ENCODE assay signal across 14 cellular contexts in the genomic region with DNA sequence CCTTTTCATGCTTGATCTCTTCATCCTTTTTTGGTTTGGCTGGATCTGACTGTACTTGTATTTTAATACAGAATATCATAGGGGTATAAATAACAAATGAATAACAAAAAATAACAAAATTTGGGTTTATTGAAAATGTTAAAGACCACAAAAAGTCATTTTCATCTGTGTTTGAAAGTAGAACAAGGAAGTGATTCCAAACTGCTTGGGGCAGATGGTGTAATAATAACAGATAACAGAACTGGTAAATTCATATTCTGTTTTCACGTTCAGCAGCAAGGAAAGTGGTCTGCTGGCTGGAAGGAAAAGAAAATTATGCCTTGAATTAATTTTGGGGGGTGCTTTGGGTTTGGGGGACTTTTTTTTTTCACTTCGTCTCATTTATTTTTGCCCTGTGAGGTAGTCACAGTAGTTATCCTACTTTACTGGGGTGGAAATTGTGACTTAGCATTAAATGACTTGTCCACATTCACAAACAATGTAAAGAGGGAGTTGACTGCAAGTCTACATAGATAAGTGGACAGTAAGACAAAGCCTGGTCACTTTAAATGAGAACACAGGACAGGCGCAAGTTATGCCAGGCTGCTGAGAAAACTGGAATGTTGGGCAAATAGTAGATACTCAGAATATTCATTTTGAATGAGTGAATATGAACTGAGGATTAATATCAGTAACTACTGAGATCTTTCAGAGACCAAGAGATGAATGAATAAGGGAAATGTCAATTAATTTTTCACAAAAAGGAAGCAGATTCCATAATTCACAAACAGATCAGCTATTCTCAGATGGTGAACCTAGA.
A peak's percentile ranks its signal among the peaks of the same experiment; 100 is the strongest.
DNase-seq lines count a peak whose midpoint lies in the region; ATAC-seq and TF ChIP-seq lines count a peak whose summit lies in the region.
"Had no signal": no experiment of that assay in that cellular context is flagged by ENCODE, and none has a peak within 500 bp of the region (broad histone marks: within the 10 kb centered on the region; RNA-seq: fewer than 3 reads in every experiment).

No MANE protein-coding gene starts in this region.

- CTCF ChIA-PET in activated CD8-positive, alpha-beta T cell treated with anti-CD3 and anti-CD28 coated beads for 36 hours (lab: Charles Lee), result interaction anchor here (0.8 kb wide), 1 partner anchor 199 kb away, joined by 3 read pairs; no protein-coding TSS in a partner anchor

- peak overlapping the region; percentile 91 for H3K27ac ChIP-seq in brain microvascular endothelial cell
- H3K27ac ChIP-seq: body of pancreas, stomach had no signal

- H3K4me3 ChIP-seq in NB4 (ENCODE audit: low read depth, low read length) (no peak overlapping the region), brain microvascular endothelial cell (ENCODE audit: low read depth, low read length) (no peak overlapping the region), skeletal muscle satellite cell (ENCODE audit: low read length) (no peak overlapping the region)
- H3K4me3 ChIP-seq: body of pancreas, HAP-1, stomach had no signal

- no peaks in the 10 kb centered on the region for H3K9me3 Mint-ChIP-seq in activated CD8-positive, alpha-beta T cell treated with anti-CD3 and anti-CD28 coated beads for 36 hours
- H3K9me3 Mint-ChIP-seq: activated T-cell treated with anti-CD3 and anti-CD28 coated beads, Interleukin-2, amount 50 U/mL, for 72 hours had no signal

- no peak overlapping the region for H3K4me3 Mint-ChIP-seq in activated CD8-positive, alpha-beta T cell treated with anti-CD3 and anti-CD28 coated beads for 36 hours
- H3K4me3 Mint-ChIP-seq: activated T-cell treated with anti-CD3 and anti-CD28 coated beads, Interleukin-2, amount 50 U/mL, for 72 hours had no signal

- POLR2A ChIA-PET in activated CD8-positive, alpha-beta T cell treated with anti-CD3 and anti-CD28 coated beads for 36 hours (lab: Charles Lee), result no interaction called here

- peak overlapping the region; percentile 77 for H3K9ac ChIP-seq in skeletal muscle satellite cell (ENCODE audit: low read depth, low read length)

- H3K27me3 Mint-ChIP-seq in activated CD8-positive, alpha-beta T cell treated with anti-CD3 and anti-CD28 coated beads for 36 hours, result no peaks in the 10 kb centered on the region
- H3K27me3 Mint-ChIP-seq: progenitor cell of endocrine pancreas had no signal

- no peaks in the 10 kb centered on the region for H3K36me3 ChIP-seq in brain microvascular endothelial cell (replicated peaks)
- no peaks in the 10 kb centered on the region for H3K36me3 ChIP-seq in skeletal muscle satellite cell (ENCODE audit: insufficient read depth, low read length)
- H3K36me3 ChIP-seq: HAP-1, stomach had no signal

- intact Hi-C loops in activated CD8-positive, alpha-beta T cell treated with anti-CD3 and anti-CD28 coated beads for 36 hours (cut with micrococcal nuclease), result no loop called here

- no peak overlapping the region for H3K27ac Mint-ChIP-seq in activated CD8-positive, alpha-beta T cell treated with anti-CD3 and anti-CD28 coated beads for 36 hours
- H3K27ac Mint-ChIP-seq: activated T-cell treated with anti-CD3 and anti-CD28 coated beads, Interleukin-2, amount 50 U/mL, for 72 hours; progenitor cell of endocrine pancreas had no signal

- H3K4me1 Mint-ChIP-seq in activated CD8-positive, alpha-beta T cell treated with anti-CD3 and anti-CD28 coated beads for 36 hours (ENCODE audit: low read depth), result peaks cover 4% of the 10 kb centered on the region

- H3K4me2 ChIP-seq in skeletal muscle satellite cell (ENCODE audit: low read length), result peak overlapping the region; percentile 71

- DNase-seq in NB4 (ENCODE audit: low read depth) (peak; percentile 11), brain microvascular endothelial cell (no peak), AG08396 (ENCODE audit: low spot score) (no peak), cortex of kidney (lab: John Stamatoyannopoulos, UW) (no peak)
- DNase-seq in activated CD8-positive, alpha-beta T cell treated with anti-CD3 and anti-CD28 coated beads for 36 hours, result no peak
- DNase-seq: activated CD4-positive, alpha-beta T cell treated with anti-CD3 and anti-CD28 coated beads for 1 hour; activated T-cell treated with anti-CD3 and anti-CD28 coated beads, Interleukin-2, amount 50 U/mL, for 72 hours; body of pancreas; SHP77 treated with DMSO at 0.1 percent for 48 hours; stomach had no signal

- no peaks in the 10 kb centered on the region for H3K9me3 ChIP-seq in skeletal muscle satellite cell (replicated peaks; ENCODE audit: low read length)
- H3K9me3 ChIP-seq: body of pancreas, HAP-1, stomach had no signal

- H3K27me3 ChIP-seq in brain microvascular endothelial cell (replicated peaks) (no peaks in the 10 kb centered on the region), skeletal muscle satellite cell (ENCODE audit: control insufficient read depth, insufficient read depth, low read length) (no peaks in the 10 kb centered on the region)
- H3K27me3 ChIP-seq: body of pancreas, stomach had no signal

- TF ChIP-seq CTCF in NB4 (IDR thresholded peaks at IDR 0.05; ENCODE audit: low read depth, low read length), result no peak
- TF ChIP-seq CTCF in brain microvascular endothelial cell (IDR thresholded peaks at IDR 0.05; ENCODE audit: low read depth, low read length, missing control alignments), result no peak
- no peak for TF ChIP-seq CTCF in activated CD8-positive, alpha-beta T cell treated with anti-CD3 and anti-CD28 coated beads for 36 hours (IDR thresholded peaks at IDR 0.05)

- ATAC-seq in GM21526 (IDR thresholded peaks at IDR 0.05; ENCODE audit: low FRiP score, unreplicated experiment), result peak; percentile 45
- ATAC-seq in activated CD8-positive, alpha-beta T cell treated with anti-CD3 and anti-CD28 coated beads for 36 hours, result no peak
- ATAC-seq: body of pancreas had no signal

- H3K4me1 ChIP-seq in skeletal muscle satellite cell (ENCODE audit: control insufficient read depth, insufficient read depth, low read length), result peaks cover 35% of the 10 kb centered on the region
- H3K4me1 ChIP-seq: HAP-1 had no signal

- no peak for TF ChIP-seq POLR2A in NB4 (IDR thresholded peaks at IDR 0.05; ENCODE audit: extremely low read depth, insufficient read length)

- H3K36me3 Mint-ChIP-seq in activated CD8-positive, alpha-beta T cell treated with anti-CD3 and anti-CD28 coated beads for 36 hours (ENCODE audit: low read depth), result no peaks in the 10 kb centered on the region

- in situ Hi-C loops in brain microvascular endothelial cell (cut with HindIII; ENCODE audit: low pct_ligation_motif_present, low sequenced_read_pairs), result no loop called here
